ENCODE assay signal across 15 cellular contexts in genomic region chr2:30368258-30368657, GRCh38.
A peak's percentile ranks its signal among the peaks of the same experiment; 100 is the strongest.
DNase-seq lines count a peak whose midpoint lies in the region; ATAC-seq, FAIRE-seq and TF ChIP-seq lines count a peak whose summit lies in the region.
"Had no signal": no experiment of that assay in that cellular context is flagged by ENCODE, and none has a peak within 500 bp of the region (broad histone marks: within the 10 kb centered on the region; RNA-seq: fewer than 3 reads in every experiment).

No MANE protein-coding gene starts in this region.

- no peaks in the 10 kb centered on the region for H3K36me3 ChIP-seq in adipocyte (ENCODE audit: control insufficient read depth, insufficient read depth, low read length, severe bottlenecking)
- no peaks in the 10 kb centered on the region for H3K36me3 ChIP-seq in kidney (ENCODE audit: control insufficient read depth in 1 of 2, insufficient read depth in 2 of 2, low read length in 2 of 2)
- H3K36me3 ChIP-seq in smooth muscle cell (ENCODE audit: low read depth): no peaks in the 10 kb centered on the region

- no peaks in the 10 kb centered on the region for H3K27me3 Mint-ChIP-seq in stimulated activated naive B cell treated with anti-CD40 and anti-IgM and Interleukin-4, amounts not matched to agents 10 μg/mL and 1 μg/mL and 100 μg/mL, for 72 hours
- H3K27me3 Mint-ChIP-seq: effector memory CD8-positive, alpha-beta T cell; naive thymus-derived CD4-positive, alpha-beta T cell; stimulated activated memory B cell treated with anti-CD40 and anti-IgM and Interleukin-4, amounts not matched to agents 10 μg/mL and 1 μg/mL and 100 μg/mL, for 72 hours had no signal

- H3K4me3 ChIP-seq in adipocyte (ENCODE audit: low read length): no peak overlapping the region
- no peak overlapping the region for H3K4me3 ChIP-seq in kidney (ENCODE audit: low read length in 2 of 2)
- no peak overlapping the region for H3K4me3 ChIP-seq in smooth muscle cell

- H3K9me3 Mint-ChIP-seq in stimulated activated naive B cell treated with anti-CD40 and anti-IgM and Interleukin-4, amounts not matched to agents 10 μg/mL and 1 μg/mL and 100 μg/mL, for 72 hours: peaks cover 0 to 2% of the 10 kb centered on the region in 2 donors
- H3K9me3 Mint-ChIP-seq: effector memory CD8-positive, alpha-beta T cell; stimulated activated memory B cell treated with anti-CD40 and anti-IgM and Interleukin-4, amounts not matched to agents 10 μg/mL and 1 μg/mL and 100 μg/mL, for 72 hours had no signal

- H3K9me3 ChIP-seq in adipocyte (ENCODE audit: control insufficient read depth, low read length) (no peaks in the 10 kb centered on the region), kidney (ENCODE audit: control insufficient read depth in 1 of 2, low read length in 2 of 2) (no peaks in the 10 kb centered on the region), smooth muscle cell (replicated peaks; ENCODE audit: low read depth) (no peaks in the 10 kb centered on the region)

- H3K4me1 ChIP-seq in adipocyte (ENCODE audit: control insufficient read depth, insufficient read depth, low read length) (peaks cover 38% of the 10 kb centered on the region), kidney (ENCODE audit: control insufficient read depth in 1 of 2, insufficient read depth in 1 of 2, low read depth in 1 of 2, low read length in 2 of 2) (peaks cover 9 to 21% of the 10 kb centered on the region in 2 donors), smooth muscle cell (ENCODE audit: low read depth) (no peaks in the 10 kb centered on the region)

- no peak overlapping the region for H3K4me3 Mint-ChIP-seq in stimulated activated naive B cell treated with anti-CD40 and anti-IgM and Interleukin-4, amounts not matched to agents 10 μg/mL and 1 μg/mL and 100 μg/mL, for 72 hours
- H3K4me3 Mint-ChIP-seq: effector memory CD8-positive, alpha-beta T cell; naive thymus-derived CD4-positive, alpha-beta T cell; stimulated activated memory B cell treated with anti-CD40 and anti-IgM and Interleukin-4, amounts not matched to agents 10 μg/mL and 1 μg/mL and 100 μg/mL, for 72 hours had no signal

- peaks cover 29 to 39% of the 10 kb centered on the region in 2 donors for H3K4me1 Mint-ChIP-seq in stimulated activated naive B cell treated with anti-CD40 and anti-IgM and Interleukin-4, amounts not matched to agents 10 μg/mL and 1 μg/mL and 100 μg/mL, for 72 hours

- peak; percentile 66 for DNase-seq in EL
- peak; percentile 24 for DNase-seq in adipocyte (ENCODE audit: low read depth)
- DNase-seq in kidney: peak; percentile 88
- DNase-seq in smooth muscle cell (lab: John Stamatoyannopoulos, UW; ENCODE audit: unreplicated experiment): no peak
- DNase-seq in stimulated activated naive B cell treated with anti-CD40 and anti-IgM and Interleukin-4, amounts not matched to agents 10 μg/mL and 1 μg/mL and 100 μg/mL, for 72 hours: no peak
- no peak for DNase-seq in NCI-H2081 treated with DMSO at 0.1 percent for 48 hours (lab: John Stamatoyannopoulos, UW)
- DNase-seq in stimulated activated naive CD8-positive, alpha-beta T cell treated with anti-CD3 and anti-CD28 coated beads, Interleukin-15, Interleukin-2, amounts not matched to agents 100 U/mL and 50 U/mL, for 24 hours: no peak
- DNase-seq: activated naive CD4-positive, alpha-beta T cell; effector memory CD8-positive, alpha-beta T cell; naive thymus-derived CD4-positive, alpha-beta T cell; NCI-H2029; NCI-H526 had no signal

- no peak for ATAC-seq in GM19324 (IDR thresholded peaks at IDR 0.05; ENCODE audit: low FRiP score, unreplicated experiment)
- ATAC-seq in stimulated activated naive B cell treated with anti-CD40 and anti-IgM and Interleukin-4, amounts not matched to agents 10 μg/mL and 1 μg/mL and 100 μg/mL, for 72 hours (replicated peaks): no peak
- no peak for ATAC-seq in stimulated activated naive CD8-positive, alpha-beta T cell treated with anti-CD3 and anti-CD28 coated beads, Interleukin-15, Interleukin-2, amounts not matched to agents 100 U/mL and 50 U/mL, for 24 hours
- ATAC-seq: effector memory CD8-positive, alpha-beta T cell; naive thymus-derived CD4-positive, alpha-beta T cell; stimulated activated memory B cell treated with anti-CD40 and anti-IgM and Interleukin-4, amounts not matched to agents 10 μg/mL and 1 μg/mL and 100 μg/mL, for 72 hours had no signal

- TF ChIP-seq CTCF in kidney (IDR thresholded peaks at IDR 0.05; ENCODE audit: borderline replicate concordance, extremely low read depth, insufficient read depth) (no peak), smooth muscle cell (IDR thresholded peaks at IDR 0.05; ENCODE audit: borderline replicate concordance, insufficient read depth, poor library complexity, severe bottlenecking) (no peak)

- 42% methylated on average over 5 of the region's 5 CpGs for WGBS in smooth muscle cell (ENCODE audit: low lambda C conversion rate)

- H3K4me2 ChIP-seq in smooth muscle cell: peak overlapping the region; percentile 29

- H3K9ac ChIP-seq in adipocyte (ENCODE audit: low read length) (peak overlapping the region; percentile 24), kidney (ENCODE audit: low read length in 2 of 2) (no peak overlapping the region), smooth muscle cell (ENCODE audit: low read depth) (no peak overlapping the region)

- intact Hi-C loops in kidney (cut with DNase I): no loop called here

- H3K79me2 ChIP-seq in smooth muscle cell (ENCODE audit: low read depth): no peaks in the 10 kb centered on the region

- H3F3A ChIP-seq in smooth muscle cell (ENCODE audit: low read depth): peaks cover 10% of the 10 kb centered on the region

- FAIRE-seq in kidney (lab: Jason Lieb, UNC): no peak
- FAIRE-seq: islet of Langerhans had no signal

- H3K27ac Mint-ChIP-seq in stimulated activated naive B cell treated with anti-CD40 and anti-IgM and Interleukin-4, amounts not matched to agents 10 μg/mL and 1 μg/mL and 100 μg/mL, for 72 hours: no peak overlapping the region
- H3K27ac Mint-ChIP-seq: effector memory CD8-positive, alpha-beta T cell; stimulated activated memory B cell treated with anti-CD40 and anti-IgM and Interleukin-4, amounts not matched to agents 10 μg/mL and 1 μg/mL and 100 μg/mL, for 72 hours had no signal

- no peaks in the 10 kb centered on the region for H4K20me1 ChIP-seq in smooth muscle cell (ENCODE audit: low read depth)

- H3K27ac ChIP-seq in kidney (ENCODE audit: low read depth in 2 of 2, low read length in 2 of 2): no peak overlapping the region
- peak overlapping the region; percentile 69 for H3K27ac ChIP-seq in smooth muscle cell (ENCODE audit: low read depth)

- H3K27me3 ChIP-seq in adipocyte (replicated peaks; ENCODE audit: control insufficient read depth, insufficient read depth, low read length): no peaks in the 10 kb centered on the region
- H3K27me3 ChIP-seq in smooth muscle cell (ENCODE audit: low read depth): no peaks in the 10 kb centered on the region

- H3K36me3 Mint-ChIP-seq in stimulated activated naive B cell treated with anti-CD40 and anti-IgM and Interleukin-4, amounts not matched to agents 10 μg/mL and 1 μg/mL and 100 μg/mL, for 72 hours: no peaks in the 10 kb centered on the region
- H3K36me3 Mint-ChIP-seq: naive thymus-derived CD4-positive, alpha-beta T cell; stimulated activated memory B cell treated with anti-CD40 and anti-IgM and Interleukin-4, amounts not matched to agents 10 μg/mL and 1 μg/mL and 100 μg/mL, for 72 hours had no signal

- H2AFZ ChIP-seq in smooth muscle cell (ENCODE audit: low read depth): no peak overlapping the region

Comparison
In these comparisons a context has a peak if more than half of its experiments do, and no peak if none do; other contexts are left out.
1. DNase-seq: peak in EL (single experiment), adipocyte (single experiment) and kidney (single experiment); none in smooth muscle cell (single experiment), stimulated activated naive B cell treated with anti-CD40 and anti-IgM and Interleukin-4, amounts not matched to agents 10 μg/mL and 1 μg/mL and 100 μg/mL, for 72 hours (single experiment), NCI-H2081 treated with DMSO at 0.1 percent for 48 hours (single experiment) and stimulated activated naive CD8-positive, alpha-beta T cell treated with anti-CD3 and anti-CD28 coated beads, Interleukin-15, Interleukin-2, amounts not matched to agents 100 U/mL and 50 U/mL, for 24 hours (single experiment).